ENCODE assay signal across 9 cellular contexts in genomic region chr5:119452373-119453044, GRCh38. TPM values are rescaled to one million over a fixed set of nuclear protein-coding genes. Genes with fewer than 3 reads are reported as not detected.
DNase-seq lines count a peak whose midpoint lies in the region; ATAC-seq, FAIRE-seq and TF ChIP-seq lines count a peak whose summit lies in the region.
"Had no signal": no experiment of that assay in that cellular context is flagged by ENCODE, and none has a peak within 500 bp of the region (broad histone marks: within the 10 kb centered on the region; RNA-seq: fewer than 3 reads in every experiment).

Gene HSD17B4, plus strand, starts transcription at chr5:119452497. Its CDS starts 79 bp downstream, at chr5:119452576.

- H3K9ac ChIP-seq in keratinocyte (ENCODE audit: control insufficient read depth, extremely low read depth, insufficient read depth, low read length) = peak within 1 kb of the TSS; percentile 81

- no peaks in the 10 kb centered on the region for H3K4me1 ChIP-seq in keratinocyte (ENCODE audit: control insufficient read depth, extremely low read depth, insufficient read depth, low read length)

- H3K36me3 ChIP-seq in keratinocyte (ENCODE audit: control insufficient read depth in 2 of 2, extremely low read depth in 1 of 2, insufficient read depth in 2 of 2, low read length in 2 of 2) = no peaks in the 10 kb centered on the region

- peak within 1 kb of the TSS; percentile 74 for H3K4me2 ChIP-seq in keratinocyte (ENCODE audit: control insufficient read depth, extremely low read depth, insufficient read depth, low read depth, low read length)

- H3K27ac ChIP-seq in keratinocyte (ENCODE audit: control insufficient read depth, insufficient read depth, low read length) = peak within 1 kb of the TSS; percentile 75

- H3K4me3 ChIP-seq in AG09309 (ENCODE audit: control insufficient read depth, low read depth, low read length) (peak within 1 kb of the TSS; percentile 98), keratinocyte (ENCODE audit: control insufficient read depth in 2 of 3, extremely low read depth in 1 of 3, insufficient read depth in 2 of 3, low read depth in 1 of 3, low read length in 3 of 3) (peak within 1 kb of the TSS; percentile 81 to 94 (median 87))

- H2AFZ ChIP-seq in keratinocyte (ENCODE audit: control insufficient read depth, low read length) = peak within 1 kb of the TSS; percentile 93

- no peaks in the 10 kb centered on the region for H3K9me1 ChIP-seq in keratinocyte (ENCODE audit: control insufficient read depth, extremely low read depth, insufficient read depth, low read length)

- TF ChIP-seq CTCF in AG09309 (IDR thresholded peaks at IDR 0.05; ENCODE audit: control insufficient read depth, insufficient read depth, low read depth, low read length, missing control alignments) = no peak
- no peak for TF ChIP-seq CTCF in keratinocyte (optimal IDR thresholded peaks at IDR 0.05 in 1 of 3, IDR thresholded peaks at IDR 0.05 in 1 of 3, conservative IDR thresholded peaks at IDR 0.05 in 1 of 3; ENCODE audit: extremely low read depth in 1 of 3, insufficient read depth in 2 of 3, low read length in 3 of 3)

- peak; percentile 71 for FAIRE-seq in keratinocyte (lab: Jason Lieb, UNC)
- FAIRE-seq: endometrium had no signal

- H4K20me1 ChIP-seq in keratinocyte (ENCODE audit: control insufficient read depth, extremely low read depth, insufficient read depth, low read length) = no peaks in the 10 kb centered on the region

- no peaks in the 10 kb centered on the region for H3K9me3 ChIP-seq in keratinocyte (ENCODE audit: control insufficient read depth, low read depth, low read length)

- ATAC-seq in GM19023 (IDR thresholded peaks at IDR 0.05; ENCODE audit: unreplicated experiment) = peak; percentile 97
- ATAC-seq in HG03280 (IDR thresholded peaks at IDR 0.05; ENCODE audit: unreplicated experiment) = peak; percentile 97
- peak; percentile 95 for ATAC-seq in activated CD4-positive, CD25-positive, alpha-beta regulatory T cell treated with anti-CD3 and anti-CD28 coated beads, Interleukin-2, amount 50 U/mL, for 24 hours

- H3K79me2 ChIP-seq in keratinocyte (ENCODE audit: control insufficient read depth, insufficient read depth, low read length) = peaks cover 11% of the 10 kb centered on the region

- H3K27me3 ChIP-seq in keratinocyte (ENCODE audit: control insufficient read depth, extremely low read depth, insufficient read depth, low read length) = no peaks in the 10 kb centered on the region

- dilution Hi-C loops in keratinocyte (cut with MboI; ENCODE audit: extremely low pct_ligation_motif_present, low sequenced_read_pairs) = no loop called here

- DNase-seq in AG09309 (ENCODE audit: low read depth) (peak; percentile 51), NCI-H345 treated with DMSO at 0.1 percent for 48 hours (lab: John Stamatoyannopoulos, UW; ENCODE audit: unreplicated experiment) (peak; percentile 62), cerebellar cortex (ENCODE audit: low spot score) (peak; percentile 96), keratinocyte (ENCODE audit: low read depth, low spot score) (peak; percentile 23)
- DNase-seq in stimulated activated CD4-positive, alpha-beta T cell treated with anti-CD3 and anti-CD28 coated beads, Interleukin-15, amount 100 ng/mL, for 1 hour (ENCODE audit: low read depth in 1 of 2, low spot score in 1 of 2) = peak; percentile 48 to 61

RNA-seq across cellular contexts. Expression of gene HSD17B4, which starts in this region (rescaled TPM):
- polyA plus RNA-seq in keratinocyte = 121 to 154 TPM (median 149 TPM) in 3 replicates
- 77.0 TPM for polyA plus RNA-seq in keratinocyte (2011; ENCODE audit: low read depth)
- polyA plus RNA-seq in keratinocyte (2011; cell fraction: cytosol; rRNA removed) = 101 and 205 TPM in 2 replicates
- polyA plus RNA-seq in keratinocyte (2011; cell fraction: nucleus; rRNA removed) = 216 and 219 TPM in 2 replicates
- 95.6 and 120 TPM in 2 replicates for polyA plus RNA-seq in keratinocyte (2012; ENCODE audit: low replicate concordance)
- polyA minus RNA-seq in keratinocyte = 100 to 280 TPM (median 213 TPM) in 3 replicates
- polyA minus RNA-seq in keratinocyte (2011; cell fraction: cytosol; rRNA and poly(A)+ RNA removed) = 107 TPM
- polyA minus RNA-seq in keratinocyte (2011; cell fraction: nucleus; rRNA and poly(A)+ RNA removed) = 126 and 173 TPM in 2 replicates

Comparison
In these comparisons a context has a peak if more than half of its experiments do, and no peak if none do; other contexts are left out.
1. Peak in every context shown above with its lines: DNase-seq, ATAC-seq, H3K4me3 ChIP-seq and H3K27ac ChIP-seq.
2. DNase-seq: peak in every context shown above with its lines; median percentile 96 in cerebellar cortex; 62 in NCI-H345 treated with DMSO at 0.1 percent for 48 hours; 54 in stimulated activated CD4-positive, alpha-beta T cell treated with anti-CD3 and anti-CD28 coated beads, Interleukin-15, amount 100 ng/mL, for 1 hour; 51 in AG09309; 23 in keratinocyte.